Comparison of ENCODE assay signal across 23 cellular contexts in the genomic region with DNA sequence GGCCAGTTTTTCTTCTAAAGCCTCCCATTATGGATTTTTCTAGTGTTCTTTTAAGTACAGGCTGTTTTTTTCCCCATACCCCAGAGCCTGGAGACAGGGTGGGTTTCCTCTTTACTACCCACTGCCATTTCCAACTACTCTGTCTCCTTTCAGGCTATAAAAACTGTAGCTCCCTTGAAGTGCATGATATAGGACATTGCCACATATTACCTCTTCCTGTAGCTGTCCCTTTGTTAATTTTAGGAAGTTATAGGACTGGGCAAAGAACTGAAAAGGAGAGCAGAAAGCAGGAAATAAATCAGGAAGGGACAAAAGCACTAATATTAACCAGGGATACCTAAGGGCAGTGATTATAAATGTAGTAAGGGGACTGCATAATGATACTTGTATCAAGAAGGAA. TPM values are rescaled to one million over a fixed set of nuclear protein-coding genes. Genes with fewer than 3 reads are reported as not detected.
DNase-seq lines count a peak whose midpoint lies in the region; ATAC-seq and TF ChIP-seq lines count a peak whose summit lies in the region.
"Had no signal": no experiment of that assay in that cellular context is flagged by ENCODE, and none has a peak within 500 bp of the region (broad histone marks: within the 10 kb centered on the region; RNA-seq: fewer than 3 reads in every experiment).

No MANE protein-coding gene starts in this region.

- TF ChIP-seq CTCF in upper lobe of right lung (IDR thresholded peaks at IDR 0.05) (no peak), esophagus squamous epithelium (IDR thresholded peaks at IDR 0.05) (no peak)

- H3K4me1 ChIP-seq in upper lobe of right lung (peaks cover 4% of the 10 kb centered on the region), esophagus squamous epithelium (peaks cover 0 to 4% (median 0%) of the 10 kb centered on the region in 3 donors)

- no peak overlapping the region for H3K4me3 Mint-ChIP-seq in activated naive CD8-positive, alpha-beta T cell treated with anti-CD3 and anti-CD28 coated beads, Interleukin-2, amount 10 ng/mL, durations not matched to agents 7 days and 5 days
- H3K4me3 Mint-ChIP-seq in activated naive CD8-positive, alpha-beta T cell treated with anti-CD3 and anti-CD28 coated beads, Interleukin-2, amount 50 U/mL, for 24 hours = no peak overlapping the region
- H3K4me3 Mint-ChIP-seq: CD4-positive, alpha-beta T cell; T-helper 1 cell treated with Interleukin-12 subunit alpha and Interleukin-12 subunit beta and Interleukin-4 antibody, amounts not matched to agents 30 μg/mL and 1 μg/mL, for 36 hours had no signal

- H3K9me3 ChIP-seq in upper lobe of right lung (no peaks in the 10 kb centered on the region), esophagus squamous epithelium (no peaks in the 10 kb centered on the region)

- POLR2A ChIA-PET in activated naive CD8-positive, alpha-beta T cell treated with anti-CD3 and anti-CD28 coated beads, Interleukin-2, amount 10 ng/mL, durations not matched to agents 7 days and 5 days (lab: Charles Lee) = interaction anchor here (0.7 kb wide), 1 partner anchor 8 kb away, joined by 3 read pairs; no protein-coding TSS in a partner anchor

- H3K27me3 ChIP-seq in upper lobe of right lung = no peaks in the 10 kb centered on the region
- no peaks in the 10 kb centered on the region for H3K27me3 ChIP-seq in esophagus squamous epithelium

- H3K36me3 Mint-ChIP-seq in activated naive CD8-positive, alpha-beta T cell treated with anti-CD3 and anti-CD28 coated beads, Interleukin-2, amount 10 ng/mL, durations not matched to agents 7 days and 5 days = peaks cover 43% of the 10 kb centered on the region
- H3K36me3 Mint-ChIP-seq in activated naive CD8-positive, alpha-beta T cell treated with anti-CD3 and anti-CD28 coated beads, Interleukin-2, amount 50 U/mL, for 24 hours (ENCODE audit: low read depth) = peaks cover 34% of the 10 kb centered on the region

- H3K27ac ChIP-seq in upper lobe of right lung = no peak overlapping the region
- H3K27ac ChIP-seq in esophagus squamous epithelium = no peak overlapping the region
- H3K27ac ChIP-seq: RWPE1 had no signal

- H3K4me3 ChIP-seq in upper lobe of right lung (no peak overlapping the region), esophagus squamous epithelium (no peak overlapping the region)
- H3K4me3 ChIP-seq: GM12878 had no signal

- TF ChIP-seq POLR2A in esophagus squamous epithelium (IDR thresholded peaks at IDR 0.05) = no peak

- DNase-seq in activated naive CD8-positive, alpha-beta T cell treated with anti-CD3 and anti-CD28 coated beads, Interleukin-2, amount 10 ng/mL, durations not matched to agents 7 days and 5 days = no peak
- DNase-seq in activated naive CD8-positive, alpha-beta T cell treated with anti-CD3 and anti-CD28 coated beads, Interleukin-2, amount 50 U/mL, for 24 hours = no peak
- DNase-seq in KBM-7 (peak; percentile 9), SKM-1 treated with dmso at 0.1 percent for 144 hours (lab: John Stamatoyannopoulos, UW; ENCODE audit: unreplicated experiment) (peak; percentile 21), upper lobe of right lung (no peak), amniotic stem cell (lab: John Stamatoyannopoulos, UW) (no peak), esophagus squamous epithelium (lab: John Stamatoyannopoulos, UW) (no peak)
- DNase-seq: CD4-positive, alpha-beta T cell; COR-L47; DMS79 treated with DMSO at 0.1 percent for 48 hours; NCI-H1092 treated with DMSO at 0.1 percent for 48 hours; NCI-H1694; NCI-H2081; NCI-H2171; NCI-H345; NCI-H526 had no signal

- no peak for ATAC-seq in activated naive CD8-positive, alpha-beta T cell treated with anti-CD3 and anti-CD28 coated beads, Interleukin-2, amount 10 ng/mL, durations not matched to agents 7 days and 5 days (ENCODE audit: low read depth)
- no peak for ATAC-seq in activated naive CD8-positive, alpha-beta T cell treated with anti-CD3 and anti-CD28 coated beads, Interleukin-2, amount 50 U/mL, for 24 hours
- ATAC-seq in upper lobe of right lung (peak; percentile 59), HG03196 (IDR thresholded peaks at IDR 0.05; ENCODE audit: unreplicated experiment) (no peak)
- ATAC-seq: GM12878, SK-N-SH treated with all-trans-retinoic acid at 6 μM for 48 hours had no signal

- H3K9me3 Mint-ChIP-seq in activated naive CD8-positive, alpha-beta T cell treated with anti-CD3 and anti-CD28 coated beads, Interleukin-2, amount 10 ng/mL, durations not matched to agents 7 days and 5 days = no peaks in the 10 kb centered on the region
- no peaks in the 10 kb centered on the region for H3K9me3 Mint-ChIP-seq in activated naive CD8-positive, alpha-beta T cell treated with anti-CD3 and anti-CD28 coated beads, Interleukin-2, amount 50 U/mL, for 24 hours
- H3K9me3 Mint-ChIP-seq: CD4-positive, alpha-beta T cell; T-helper 1 cell treated with Interleukin-12 subunit alpha and Interleukin-12 subunit beta and Interleukin-4 antibody, amounts not matched to agents 30 μg/mL and 1 μg/mL, for 36 hours had no signal

- in situ Hi-C loops in KBM-7 (cut with MboI; ENCODE audit: low pct_unique_long_range_greater_than_20kb, low sequenced_read_pairs) = no loop called here

- no peaks in the 10 kb centered on the region for H3K27me3 Mint-ChIP-seq in activated naive CD8-positive, alpha-beta T cell treated with anti-CD3 and anti-CD28 coated beads, Interleukin-2, amount 10 ng/mL, durations not matched to agents 7 days and 5 days
- H3K27me3 Mint-ChIP-seq in activated naive CD8-positive, alpha-beta T cell treated with anti-CD3 and anti-CD28 coated beads, Interleukin-2, amount 50 U/mL, for 24 hours = no peaks in the 10 kb centered on the region
- H3K27me3 Mint-ChIP-seq: CD4-positive, alpha-beta T cell had no signal

- peaks cover 42% of the 10 kb centered on the region for H3K36me3 ChIP-seq in upper lobe of right lung
- peaks cover 0 to 75% (median 0%) of the 10 kb centered on the region in 3 donors for H3K36me3 ChIP-seq in esophagus squamous epithelium

- peaks cover 19% of the 10 kb centered on the region for H3K4me1 Mint-ChIP-seq in activated naive CD8-positive, alpha-beta T cell treated with anti-CD3 and anti-CD28 coated beads, Interleukin-2, amount 10 ng/mL, durations not matched to agents 7 days and 5 days
- peaks cover 15% of the 10 kb centered on the region for H3K4me1 Mint-ChIP-seq in activated naive CD8-positive, alpha-beta T cell treated with anti-CD3 and anti-CD28 coated beads, Interleukin-2, amount 50 U/mL, for 24 hours

- intact Hi-C loops in upper lobe of right lung (cut with DNase I) (no loop called here), esophagus squamous epithelium (cut with DNase I) (no loop called here)

- peak overlapping the region; percentile 11 for H3K27ac Mint-ChIP-seq in activated naive CD8-positive, alpha-beta T cell treated with anti-CD3 and anti-CD28 coated beads, Interleukin-2, amount 10 ng/mL, durations not matched to agents 7 days and 5 days
- no peak overlapping the region for H3K27ac Mint-ChIP-seq in activated naive CD8-positive, alpha-beta T cell treated with anti-CD3 and anti-CD28 coated beads, Interleukin-2, amount 50 U/mL, for 24 hours
- H3K27ac Mint-ChIP-seq: CD4-positive, alpha-beta T cell; T-helper 1 cell treated with Interleukin-12 subunit alpha and Interleukin-12 subunit beta and Interleukin-4 antibody, amounts not matched to agents 30 μg/mL and 1 μg/mL, for 36 hours had no signal

RNA-seq across cellular contexts. Expression of gene VIL1, which starts 54.1 kb away (rescaled TPM):
- total RNA-seq in activated naive CD8-positive, alpha-beta T cell treated with anti-CD3 and anti-CD28 coated beads, Interleukin-2, amount 10 ng/mL, durations not matched to agents 7 days and 5 days = not detected
- not detected for total RNA-seq in upper lobe of right lung
- total RNA-seq in esophagus squamous epithelium = not detected
- total RNA-seq: A172, MCF 10A had no signal

Comparison
In these comparisons a context has a peak if more than half of its experiments do, and no peak if none do; other contexts are left out.
1. DNase-seq: peak in KBM-7 (single experiment) and SKM-1 treated with dmso at 0.1 percent for 144 hours (single experiment); none in activated naive CD8-positive, alpha-beta T cell treated with anti-CD3 and anti-CD28 coated beads, Interleukin-2, amount 10 ng/mL, durations not matched to agents 7 days and 5 days (single experiment), activated naive CD8-positive, alpha-beta T cell treated with anti-CD3 and anti-CD28 coated beads, Interleukin-2, amount 50 U/mL, for 24 hours (single experiment), upper lobe of right lung (single experiment), amniotic stem cell (single experiment) and esophagus squamous epithelium (single experiment).